In genomic region chr14:90548455-90548854, GRCh38 we compare ENCODE assay signal across 15 cellular contexts.
"Had no signal": no experiment of that assay in that cellular context is flagged by ENCODE, and none has a peak within 500 bp of the region (broad histone marks: within the 10 kb centered on the region; RNA-seq: fewer than 3 reads in every experiment).

No MANE protein-coding gene starts in this region.

- H3K27ac ChIP-seq: cardiac muscle cell, coronary artery, heart right ventricle, left lung, skin epidermis, tibial nerve, vagina had no signal

- H3K36me3 ChIP-seq: cardiac muscle cell, heart right ventricle, left lung, stomach, vagina had no signal

- H3K27me3 ChIP-seq: cardiac muscle cell, heart right ventricle, left lung, stomach, tibial nerve, vagina had no signal

- H3K4me1 ChIP-seq: left lung had no signal

- H3K9me3 ChIP-seq: heart right ventricle, left lung, stomach, tibial nerve, vagina had no signal

- H3K4me3 ChIP-seq: cardiac muscle cell, coronary artery, heart right ventricle, left lung, skin epidermis, stomach, tibial nerve, vagina had no signal

- DNase-seq: activated CD4-positive, alpha-beta memory T cell treated with anti-CD3 and anti-CD28 coated beads for 36 hours; activated CD4-positive, CD25-positive, alpha-beta regulatory T cell treated with anti-CD3 and anti-CD28 coated beads, Interleukin-2, amount 50 U/mL, for 72 hours; activated naive CD4-positive, alpha-beta T cell; activated naive CD8-positive, alpha-beta T cell treated with anti-CD3 and anti-CD28 coated beads, Interleukin-2, amount 50 U/mL, for 24 hours; activated T-cell treated with anti-CD3 and anti-CD28 coated beads, Interleukin-2, amount 50 U/mL, for 48 hours; effector CD8-positive, alpha-beta T cell; heart right ventricle; islet precursor cell; left lung; stomach had no signal
